ENCODE assay signal across 1 cellular context in the genomic region with DNA sequence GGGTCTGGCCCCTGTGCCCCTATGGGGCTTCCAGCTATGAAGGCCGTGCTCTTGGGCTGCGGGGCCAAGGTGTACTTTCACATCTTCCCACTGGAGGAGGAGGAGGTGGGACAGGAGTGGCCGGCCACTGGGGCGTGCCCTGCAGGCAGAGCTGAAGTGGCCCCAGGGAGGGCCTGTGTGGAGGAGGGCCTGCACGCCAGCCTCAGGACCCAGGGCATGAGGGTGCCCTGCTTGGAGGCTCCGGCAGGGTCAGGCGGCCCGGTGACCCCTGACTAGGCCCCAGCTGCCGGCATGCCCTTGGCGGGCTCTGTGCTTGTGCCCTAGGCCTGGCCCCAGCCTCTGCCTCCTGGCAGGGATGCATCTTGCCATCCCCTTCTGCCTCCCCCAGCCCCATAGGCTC.
TF ChIP-seq lines count a peak whose summit lies in the region.

No MANE protein-coding gene starts in this region.

TF ChIP-seq in HCT116, 20 proteins besides CTCF, POLR2A, EP300 and RAD21 (continued from another document):
- TF ChIP-seq, protein P1, sequence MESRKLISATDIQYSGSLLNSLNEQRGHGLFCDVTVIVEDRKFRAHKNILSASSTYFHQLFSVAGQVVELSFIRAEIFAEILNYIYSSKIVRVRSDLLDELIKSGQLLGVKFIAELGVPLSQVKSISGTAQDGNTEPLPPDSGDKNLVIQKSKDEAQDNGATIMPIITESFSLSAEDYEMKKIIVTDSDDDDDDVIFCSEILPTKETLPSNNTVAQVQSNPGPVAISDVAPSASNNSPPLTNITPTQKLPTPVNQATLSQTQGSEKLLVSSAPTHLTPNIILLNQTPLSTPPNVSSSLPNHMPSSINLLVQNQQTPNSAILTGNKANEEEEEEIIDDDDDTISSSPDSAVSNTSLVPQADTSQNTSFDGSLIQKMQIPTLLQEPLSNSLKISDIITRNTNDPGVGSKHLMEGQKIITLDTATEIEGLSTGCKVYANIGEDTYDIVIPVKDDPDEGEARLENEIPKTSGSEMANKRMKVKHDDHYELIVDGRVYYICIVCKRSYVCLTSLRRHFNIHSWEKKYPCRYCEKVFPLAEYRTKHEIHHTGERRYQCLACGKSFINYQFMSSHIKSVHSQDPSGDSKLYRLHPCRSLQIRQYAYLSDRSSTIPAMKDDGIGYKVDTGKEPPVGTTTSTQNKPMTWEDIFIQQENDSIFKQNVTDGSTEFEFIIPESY (IDR thresholded peaks at IDR 0.05; ENCODE audit: extremely low read depth, insufficient replicate concordance, low read length) = no peak
- TF ChIP-seq YY1 (IDR thresholded peaks at IDR 0.05; ENCODE audit: extremely low read depth, insufficient replicate concordance, low read depth, low read length) (no peak), POLR2AphosphoS5 (IDR thresholded peaks at IDR 0.05; ENCODE audit: low read depth, low read length) (no peak), ATF3 (IDR thresholded peaks at IDR 0.05) (no peak), MAX (IDR thresholded peaks at IDR 0.05) (no peak), JUND (IDR thresholded peaks at IDR 0.05) (no peak)
TF ChIP-seq in HCT116: peak in this region for 0.
